9 cellular contexts compared by ENCODE assay signal in the genomic region with DNA sequence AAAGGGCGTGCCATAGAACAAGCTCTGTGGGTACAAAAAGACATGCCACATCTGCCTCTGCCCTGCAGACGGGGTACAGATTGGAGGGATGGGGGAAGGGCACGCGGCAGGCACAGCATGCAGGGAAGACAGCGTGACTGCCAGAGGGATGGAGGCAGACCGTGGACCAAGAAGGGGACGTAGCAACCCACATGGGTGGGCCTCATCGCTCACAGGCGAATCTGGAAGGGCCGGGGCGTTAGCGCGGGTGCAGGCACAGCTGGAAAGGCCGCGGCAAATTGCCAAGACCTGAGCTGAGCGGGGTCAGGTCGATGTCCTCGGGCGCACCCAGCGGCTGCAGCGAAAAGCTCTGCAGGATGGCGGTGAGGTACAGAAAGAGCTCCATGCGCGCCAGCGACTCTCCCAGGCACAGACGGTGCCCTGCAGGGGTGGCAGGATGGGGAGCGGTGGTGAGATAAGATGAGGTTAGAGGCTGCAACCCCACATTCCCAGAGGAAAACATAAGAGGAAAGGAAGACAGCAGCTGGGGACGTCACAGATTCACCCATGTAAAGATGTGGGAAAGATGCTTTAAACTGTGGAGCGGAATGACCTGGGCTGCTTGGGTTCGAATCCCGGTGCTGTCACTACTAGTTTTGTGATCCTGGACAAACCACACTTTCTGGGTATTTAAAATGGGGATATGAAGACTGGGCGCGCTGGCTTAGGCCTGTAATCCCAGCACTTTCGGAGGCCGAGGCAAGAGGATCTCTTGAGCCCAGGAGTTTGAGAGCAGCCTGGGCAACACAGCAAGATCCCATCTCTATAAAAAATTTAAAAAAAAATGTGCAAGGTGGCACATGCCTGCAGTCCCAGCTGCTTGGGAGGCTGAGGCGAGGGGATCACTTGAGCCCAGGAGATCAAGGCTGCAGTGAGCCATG. TPM values are rescaled to one million over a fixed set of nuclear protein-coding genes. Genes with fewer than 3 reads are reported as not detected.
DNase-seq lines count a peak whose midpoint lies in the region; ATAC-seq and TF ChIP-seq lines count a peak whose summit lies in the region.
"Not testable (repeated sequence)": the region's sequence is repeated elsewhere in the genome, so short reads cannot be mapped to it uniquely, and the experiment has no call there.
"Had no signal": no experiment of that assay in that cellular context is flagged by ENCODE, and none has a peak within 500 bp of the region (broad histone marks: within the 10 kb centered on the region; RNA-seq: fewer than 3 reads in every experiment).

No MANE protein-coding gene starts in this region.

- H3K4me3 ChIP-seq in AG04449 (ENCODE audit: low read depth, low read length) (peak overlapping the region; percentile 44), esophagus muscularis mucosa (peak overlapping the region; percentile 24 to 40 (median 39))

- H3K9me3 ChIP-seq in esophagus muscularis mucosa, result not testable (repeated sequence)

- TF ChIP-seq EP300 in esophagus muscularis mucosa (IDR thresholded peaks at IDR 0.05), result not testable (repeated sequence)

- not testable (repeated sequence) for TF ChIP-seq POLR2A in esophagus muscularis mucosa (IDR thresholded peaks at IDR 0.05; ENCODE audit: low read depth)

- CTCF ChIA-PET in AG04449 (lab: Yijun Ruan, JAX), result interaction anchor here (0.6 to 3.1 kb wide), 11 partner anchors 9 to 677 kb away, joined by 3 to 45 read pairs (median 4); a partner anchor contains a TSS

- H3K4me1 ChIP-seq in esophagus muscularis mucosa, result peaks cover 22 to 36% (median 23%) of the 10 kb centered on the region in 4 donors

- peak; percentile 70 for ATAC-seq in GM19025 (IDR thresholded peaks at IDR 0.05; ENCODE audit: low read depth, unreplicated experiment)

- peak overlapping the region; percentile 61 for H3K4me3 Mint-ChIP-seq in T-helper 1 cell treated with Interleukin-12 subunit alpha and Interleukin-12 subunit beta and Interleukin-4 antibody, amounts not matched to agents 30 μg/mL and 1 μg/mL, for 36 hours

- H3K36me3 ChIP-seq in esophagus muscularis mucosa, result not testable (repeated sequence)

- POLR2A ChIA-PET in AG04449 (lab: Yijun Ruan, JAX), result not testable (repeated sequence)

- H3K27me3 ChIP-seq in esophagus muscularis mucosa, result not testable (repeated sequence)

- not testable (repeated sequence) for H3K36me3 Mint-ChIP-seq in T-helper 1 cell treated with Interleukin-12 subunit alpha and Interleukin-12 subunit beta and Interleukin-4 antibody, amounts not matched to agents 30 μg/mL and 1 μg/mL, for 36 hours (ENCODE audit: low read depth)

- not testable (repeated sequence) for DNase-seq in AG04449 (ENCODE audit: low read depth, low spot score)
- DNase-seq in NCI-H1105 treated with DMSO at 0.1 percent for 48 hours (lab: John Stamatoyannopoulos, UW) (peak; percentile 44), esophagus muscularis mucosa (ENCODE audit: extremely low spot score) (peak; percentile 91), midbrain (lab: John Stamatoyannopoulos, UW) (peak; percentile 43)
- peak; percentile 48 to 68 (median 59) for DNase-seq in activated naive CD4-positive, alpha-beta T cell (lab: John Stamatoyannopoulos, UW)
- DNase-seq in stimulated activated CD4-positive, alpha-beta T cell treated with anti-CD3 and anti-CD28 coated beads, Interleukin-1b, Interleukin-23, amount 100 ng/mL, for 24 hours (ENCODE audit: low read depth in 4 of 4, low spot score in 1 of 4), result peak in 3 of 4 experiments; percentile 56 to 70 (median 68)

- peak overlapping the region in 2 of 4 donors; percentile 40 to 73 for H3K27ac ChIP-seq in esophagus muscularis mucosa (replicated peaks in 1 of 4)

- H3K27ac Mint-ChIP-seq in T-helper 1 cell treated with Interleukin-12 subunit alpha and Interleukin-12 subunit beta and Interleukin-4 antibody, amounts not matched to agents 30 μg/mL and 1 μg/mL, for 36 hours, result not testable (repeated sequence)

- H3K4me1 Mint-ChIP-seq in T-helper 1 cell treated with Interleukin-12 subunit alpha and Interleukin-12 subunit beta and Interleukin-4 antibody, amounts not matched to agents 30 μg/mL and 1 μg/mL, for 36 hours (ENCODE audit: low read depth), result peaks cover 17% of the 10 kb centered on the region

- WGBS in esophagus muscularis mucosa, result 39% methylated on average over 23 of the region's 36 CpGs

- H3K27me3 Mint-ChIP-seq in T-helper 1 cell treated with Interleukin-12 subunit alpha and Interleukin-12 subunit beta and Interleukin-4 antibody, amounts not matched to agents 30 μg/mL and 1 μg/mL, for 36 hours (ENCODE audit: low read depth), result peaks cover 14% of the 10 kb centered on the region

- not testable (repeated sequence) for H3K9me3 Mint-ChIP-seq in T-helper 1 cell treated with Interleukin-12 subunit alpha and Interleukin-12 subunit beta and Interleukin-4 antibody, amounts not matched to agents 30 μg/mL and 1 μg/mL, for 36 hours

- intact Hi-C loops in esophagus muscularis mucosa (cut with DNase I), result loop anchor here (2.0 to 5.0 kb wide), 2 partner anchors 66 to 156 kb away; a partner anchor contains a TSS

- TF ChIP-seq CTCF in AG04449 (IDR thresholded peaks at IDR 0.05; ENCODE audit: insufficient read depth, low read length, missing control alignments) (peak; percentile 27), esophagus muscularis mucosa (IDR thresholded peaks at IDR 0.05) (peak; percentile 10 to 44 (median 32))

RNA-seq across cellular contexts. Expression of a gene that starts 19.7 kb away (rescaled TPM):
- total RNA-seq in esophagus muscularis mucosa, result 100 to 1,000 TPM in 2 of 4 donors, 10 to 100 TPM in 2; 93.1 to 131 (median 101) TPM

RNA-seq across cellular contexts. Expression of a gene that starts 31.5 kb away (rescaled TPM):
- not detected for total RNA-seq in esophagus muscularis mucosa
- total RNA-seq: A172 had no signal

RNA-seq across cellular contexts. Expression of a gene that starts 40.7 kb away (rescaled TPM):
- 10 to 100 TPM; 22.9 to 26.6 (median 23.2) TPM for total RNA-seq in esophagus muscularis mucosa

RNA-seq across cellular contexts. Expression of a gene that starts 43.4 kb away (rescaled TPM):
- 1 to 10 TPM; 2.1 to 4.1 (median 2.7) TPM for total RNA-seq in esophagus muscularis mucosa
- total RNA-seq: A172 had no signal
